In genomic region chr1:120891533-120891932, GRCh38 we compare ENCODE assay signal across 15 cellular contexts. TPM values are rescaled to one million over a fixed set of nuclear protein-coding genes. Genes with fewer than 3 reads are reported as not detected.
"Had no signal": no experiment of that assay in that cellular context is flagged by ENCODE, and none has a peak within 500 bp of the region (broad histone marks: within the 10 kb centered on the region; RNA-seq: fewer than 3 reads in every experiment).

No MANE protein-coding gene starts in this region.

RNA-seq across cellular contexts. Expression of gene PPIAL4A, which starts 2.0 kb away (rescaled TPM):
- total RNA-seq: activated T-cell treated with anti-CD3 and anti-CD28 coated beads, Interleukin-2, amount 50 U/mL, for 4 hours; adrenal gland; astrocyte; breast epithelium; cerebellum; esophagus squamous epithelium; heart right ventricle; left ventricle myocardium inferior; mammary epithelial cell; osteoblast; progenitor cell of endocrine pancreas; SJSA1; suprapubic skin; transverse colon; uterus had no signal
